Comparison of ENCODE assay signal across 1 cellular context in the genomic region with DNA sequence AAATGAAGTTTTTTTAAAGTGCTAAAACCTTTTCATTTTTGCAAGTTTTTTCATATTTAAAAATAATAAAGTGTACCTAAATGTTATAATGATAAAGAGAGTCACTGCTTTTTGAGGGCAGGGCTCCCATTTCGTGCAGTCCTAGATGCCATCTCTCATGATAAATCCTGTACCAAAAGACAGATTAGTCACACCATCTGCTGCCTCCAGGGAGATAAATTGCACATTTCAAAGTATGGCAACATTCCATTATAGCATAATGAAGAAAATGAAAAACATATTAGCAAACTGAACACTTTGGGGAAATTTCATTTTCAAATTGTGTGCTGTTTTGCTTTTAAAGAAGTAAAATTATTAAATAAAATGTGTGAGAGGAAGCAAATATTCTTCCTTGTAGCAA.
TF ChIP-seq lines count a peak whose summit lies in the region.

No MANE protein-coding gene starts in this region.

TF ChIP-seq in GM23338, 12 proteins besides CTCF, POLR2A, EP300 and RAD21 (continued from another document):
- TF ChIP-seq, protein P1, sequence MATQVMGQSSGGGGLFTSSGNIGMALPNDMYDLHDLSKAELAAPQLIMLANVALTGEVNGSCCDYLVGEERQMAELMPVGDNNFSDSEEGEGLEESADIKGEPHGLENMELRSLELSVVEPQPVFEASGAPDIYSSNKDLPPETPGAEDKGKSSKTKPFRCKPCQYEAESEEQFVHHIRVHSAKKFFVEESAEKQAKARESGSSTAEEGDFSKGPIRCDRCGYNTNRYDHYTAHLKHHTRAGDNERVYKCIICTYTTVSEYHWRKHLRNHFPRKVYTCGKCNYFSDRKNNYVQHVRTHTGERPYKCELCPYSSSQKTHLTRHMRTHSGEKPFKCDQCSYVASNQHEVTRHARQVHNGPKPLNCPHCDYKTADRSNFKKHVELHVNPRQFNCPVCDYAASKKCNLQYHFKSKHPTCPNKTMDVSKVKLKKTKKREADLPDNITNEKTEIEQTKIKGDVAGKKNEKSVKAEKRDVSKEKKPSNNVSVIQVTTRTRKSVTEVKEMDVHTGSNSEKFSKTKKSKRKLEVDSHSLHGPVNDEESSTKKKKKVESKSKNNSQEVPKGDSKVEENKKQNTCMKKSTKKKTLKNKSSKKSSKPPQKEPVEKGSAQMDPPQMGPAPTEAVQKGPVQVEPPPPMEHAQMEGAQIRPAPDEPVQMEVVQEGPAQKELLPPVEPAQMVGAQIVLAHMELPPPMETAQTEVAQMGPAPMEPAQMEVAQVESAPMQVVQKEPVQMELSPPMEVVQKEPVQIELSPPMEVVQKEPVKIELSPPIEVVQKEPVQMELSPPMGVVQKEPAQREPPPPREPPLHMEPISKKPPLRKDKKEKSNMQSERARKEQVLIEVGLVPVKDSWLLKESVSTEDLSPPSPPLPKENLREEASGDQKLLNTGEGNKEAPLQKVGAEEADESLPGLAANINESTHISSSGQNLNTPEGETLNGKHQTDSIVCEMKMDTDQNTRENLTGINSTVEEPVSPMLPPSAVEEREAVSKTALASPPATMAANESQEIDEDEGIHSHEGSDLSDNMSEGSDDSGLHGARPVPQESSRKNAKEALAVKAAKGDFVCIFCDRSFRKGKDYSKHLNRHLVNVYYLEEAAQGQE (IDR thresholded peaks at IDR 0.05; ENCODE audit: unreplicated experiment) = no peak
- no peak for TF ChIP-seq EZH2phosphoT487 (IDR thresholded peaks at IDR 0.05; ENCODE audit: unreplicated experiment)
